ENCODE assay signal across 8 cellular contexts in the genomic region with DNA sequence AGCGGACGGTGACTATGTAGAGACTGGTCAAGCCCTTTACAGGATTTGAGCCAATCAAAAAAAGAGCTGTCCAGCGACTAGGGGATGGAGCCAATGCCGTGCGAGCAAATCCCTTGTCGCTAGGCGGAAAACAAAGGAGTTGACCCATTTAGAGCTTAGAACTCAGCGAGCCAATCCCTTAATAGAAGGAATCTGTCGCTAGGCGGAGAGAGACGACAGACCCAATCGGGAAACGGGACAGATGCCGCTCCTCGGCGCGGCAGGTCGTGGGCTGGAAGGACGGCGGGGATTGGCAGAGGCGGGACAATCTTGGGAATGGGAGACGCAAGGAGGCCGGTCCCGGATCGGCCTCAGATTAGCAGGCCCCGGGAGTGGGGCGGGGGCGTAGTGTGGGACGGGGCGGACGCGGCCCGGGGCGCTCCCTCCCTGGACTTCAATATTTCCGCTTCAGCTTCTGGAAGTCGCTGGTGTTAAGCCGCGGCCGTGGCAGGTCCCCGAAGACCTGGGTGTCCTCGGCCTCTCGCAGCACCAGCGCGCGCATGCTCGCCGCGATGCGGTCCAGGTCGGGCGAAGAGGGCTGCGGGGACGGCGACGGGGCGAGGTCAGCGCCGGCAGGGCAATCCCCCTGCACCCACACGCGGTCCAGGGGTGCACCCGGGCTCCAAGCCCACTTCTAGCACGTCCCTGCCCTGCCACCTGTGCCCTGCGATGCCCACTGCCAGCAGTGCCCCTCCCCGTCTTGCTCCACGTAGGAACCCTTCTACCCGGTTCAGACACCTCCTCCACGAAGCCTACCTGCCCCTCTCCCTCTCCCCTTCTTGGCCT. TPM values are rescaled to one million over a fixed set of nuclear protein-coding genes. Genes with fewer than 3 reads are reported as not detected.
DNase-seq lines count a peak whose midpoint lies in the region; ATAC-seq, FAIRE-seq and TF ChIP-seq lines count a peak whose summit lies in the region.

No MANE protein-coding gene starts in this region.

- TF ChIP-seq CTCF in BJ (IDR thresholded peaks at IDR 0.05; ENCODE audit: insufficient read depth, low read depth, low read length) = no peak

- ATAC-seq in HG03457 (IDR thresholded peaks at IDR 0.05; ENCODE audit: unreplicated experiment) = peak; percentile 50

- H3K4me3 ChIP-seq in BJ (ENCODE audit: low read depth, low read length) = peak overlapping the region; percentile 45

- no peaks in the 10 kb centered on the region for H3K27me3 ChIP-seq in BJ (ENCODE audit: control insufficient read depth, insufficient read depth, low read length)

- peaks cover 5% of the 10 kb centered on the region for H3K36me3 ChIP-seq in BJ (ENCODE audit: control insufficient read depth, insufficient read depth, low read length)

- peak; percentile 100 for DNase-seq in BJ (ENCODE audit: low read depth)
- DNase-seq in GM19240 (ENCODE audit: insufficient read length, low spot score) = peak; percentile 91
- peak; percentile 100 for DNase-seq in NCI-H524 treated with DMSO at 0.1 percent for 48 hours (lab: John Stamatoyannopoulos, UW)
- DNase-seq in activated CD4-positive, alpha-beta T cell treated with anti-CD3 and anti-CD28 coated beads for 48 hours = peak; percentile 92
- peak; percentile 100 for DNase-seq in kidney tubule cell (ENCODE audit: low spot score)
- peak; percentile 69 to 78 for DNase-seq in stimulated activated CD4-positive, alpha-beta T cell treated with anti-CD3 and anti-CD28 coated beads, Interleukin-1b, Interleukin-23, amount 100 ng/mL, for 1 hour (ENCODE audit: low read depth in 2 of 2)

- CTCF ChIA-PET in BJ (lab: Yijun Ruan, JAX) = no interaction called here

- peak; percentile 98 for FAIRE-seq in colon (lab: Jason Lieb, UNC)

- POLR2A ChIA-PET in BJ (lab: Charles Lee) = interaction anchor here (0.5 to 1.0 kb wide), 4 partner anchors 19 to 194 kb away, joined by 3 to 10 read pairs (median 4); no protein-coding TSS in a partner anchor

RNA-seq across cellular contexts. Expression of gene PNKP, which starts 2.3 kb away (rescaled TPM):
- polyA plus RNA-seq in BJ (2011; rRNA removed) = 14.6 and 28.9 TPM in 2 replicates
- polyA minus RNA-seq in BJ (2011; rRNA and poly(A)+ RNA removed) = 14.1 and 19.1 TPM in 2 replicates

RNA-seq across cellular contexts. Expression of gene AKT1S1, which starts 7.5 kb away (rescaled TPM):
- polyA plus RNA-seq in BJ (2011; rRNA removed) = 40.5 and 42.0 TPM in 2 replicates
- polyA minus RNA-seq in BJ (2011; rRNA and poly(A)+ RNA removed) = 17.5 and 21.6 TPM in 2 replicates

RNA-seq across cellular contexts. Expression of gene TBC1D17, which starts 7.8 kb away (rescaled TPM):
- 17.6 and 26.7 TPM in 2 replicates for polyA plus RNA-seq in BJ (2011; rRNA removed)
- 20.6 and 23.7 TPM in 2 replicates for polyA minus RNA-seq in BJ (2011; rRNA and poly(A)+ RNA removed)

RNA-seq across cellular contexts. Expression of gene PTOV1, which starts 18.7 kb away (rescaled TPM):
- 30.7 and 67.6 TPM in 2 replicates for polyA plus RNA-seq in BJ (2011; rRNA removed)
- 72.9 and 94.6 TPM in 2 replicates for polyA minus RNA-seq in BJ (2011; rRNA and poly(A)+ RNA removed)

RNA-seq across cellular contexts. Expression of gene IL4I1, which starts 27.0 kb away (rescaled TPM):
- 0.12 and 0.32 TPM in 2 replicates for polyA plus RNA-seq in BJ (2011; rRNA removed)
- polyA minus RNA-seq in BJ (2011; rRNA and poly(A)+ RNA removed) = not detected in 2 replicates

Comparison
In these comparisons a context has a peak if more than half of its experiments do, and no peak if none do; other contexts are left out.
1. Peak in every context shown above with its lines: DNase-seq, ATAC-seq and H3K4me3 ChIP-seq.